In the genomic region with DNA sequence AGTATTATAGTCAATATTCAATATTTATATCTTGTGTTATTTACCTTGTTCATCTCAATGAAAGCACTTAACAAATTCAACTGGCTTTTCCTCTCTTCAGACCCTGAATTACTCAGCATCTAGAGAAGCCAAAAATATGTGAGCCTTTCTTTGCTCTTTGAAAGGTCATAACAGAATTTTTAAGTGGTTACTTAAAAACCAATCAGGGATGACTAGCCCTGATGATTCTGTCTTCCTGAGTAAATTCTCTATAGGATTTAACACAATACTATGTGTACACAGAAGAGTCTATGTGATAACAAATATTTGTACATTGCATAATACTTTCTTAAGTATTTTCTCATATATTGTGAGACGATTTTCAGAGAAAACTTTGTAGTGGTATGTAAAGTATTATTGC, we compare ENCODE assay signal across 16 cellular contexts.
"Had no signal": no experiment of that assay in that cellular context is flagged by ENCODE, and none has a peak within 500 bp of the region (broad histone marks: within the 10 kb centered on the region; RNA-seq: fewer than 3 reads in every experiment).

No MANE protein-coding gene starts in this region.

- FAIRE-seq: endometrium, kidney had no signal

- ATAC-seq: activated CD8-positive, alpha-beta T cell treated with anti-CD3 and anti-CD28 coated beads, Interleukin-2, amount 10 ng/mL, durations not matched to agents 7 days and 5 days; stimulated activated memory B cell treated with anti-CD40 and anti-IgM and Interleukin-4, amounts not matched to agents 10 μg/mL and 1 μg/mL and 100 μg/mL, for 72 hours had no signal

- H3K4me3 ChIP-seq: esophagus squamous epithelium, left ventricle myocardium inferior, neural progenitor cell, tibial nerve, vagina had no signal

- H3K27me3 Mint-ChIP-seq: activated naive CD4-positive, alpha-beta T cell treated with anti-CD3 and anti-CD28 coated beads, Interleukin-2, amount 10 ng/mL, durations not matched to agents 7 days and 5 days; stimulated activated memory B cell treated with anti-CD40 and anti-IgM and Interleukin-4, amounts not matched to agents 10 μg/mL and 1 μg/mL and 100 μg/mL, for 72 hours had no signal

- H3K9me3 Mint-ChIP-seq: activated naive CD4-positive, alpha-beta T cell treated with anti-CD3 and anti-CD28 coated beads, Interleukin-2, amount 10 ng/mL, durations not matched to agents 7 days and 5 days; activated T-helper 2 cell treated with anti-CD3 and anti-CD28 coated beads, Interferon-gamma antibody, Interleukin-2, Interleukin-4, amounts not matched to agents 10 μg/mL and 5 μg/mL and 100 μg/mL, durations not matched to agents 14 hours and 24 hours and 36 hours; neural progenitor cell had no signal

- H3K36me3 Mint-ChIP-seq: activated naive CD4-positive, alpha-beta T cell treated with anti-CD3 and anti-CD28 coated beads, Interleukin-2, amount 10 ng/mL, durations not matched to agents 7 days and 5 days; neural progenitor cell; stimulated activated memory B cell treated with anti-CD40 and anti-IgM and Interleukin-4, amounts not matched to agents 10 μg/mL and 1 μg/mL and 100 μg/mL, for 72 hours had no signal

- H3K4me1 ChIP-seq: esophagus squamous epithelium, left ventricle myocardium inferior, neural progenitor cell, tibial nerve, vagina had no signal

- H3K36me3 ChIP-seq: esophagus squamous epithelium, left ventricle myocardium inferior, neural progenitor cell, tibial nerve, vagina had no signal

- H3K27ac ChIP-seq: esophagus squamous epithelium, left ventricle myocardium inferior, neural progenitor cell, tibial nerve, vagina had no signal

- H3K27me3 ChIP-seq: esophagus squamous epithelium, neural progenitor cell, tibial nerve, vagina had no signal

- H3K27ac Mint-ChIP-seq: activated CD8-positive, alpha-beta T cell treated with anti-CD3 and anti-CD28 coated beads, Interleukin-2, amount 10 ng/mL, durations not matched to agents 7 days and 5 days; activated naive CD4-positive, alpha-beta T cell treated with anti-CD3 and anti-CD28 coated beads, Interleukin-2, amount 10 ng/mL, durations not matched to agents 7 days and 5 days; activated T-helper 2 cell treated with anti-CD3 and anti-CD28 coated beads, Interferon-gamma antibody, Interleukin-2, Interleukin-4, amounts not matched to agents 10 μg/mL and 5 μg/mL and 100 μg/mL, durations not matched to agents 14 hours and 24 hours and 36 hours; neural progenitor cell; stimulated activated memory B cell treated with anti-CD40 and anti-IgM and Interleukin-4, amounts not matched to agents 10 μg/mL and 1 μg/mL and 100 μg/mL, for 72 hours had no signal

- H3K4me3 Mint-ChIP-seq: activated CD8-positive, alpha-beta T cell treated with anti-CD3 and anti-CD28 coated beads, Interleukin-2, amount 10 ng/mL, durations not matched to agents 7 days and 5 days; activated naive CD4-positive, alpha-beta T cell treated with anti-CD3 and anti-CD28 coated beads, Interleukin-2, amount 10 ng/mL, durations not matched to agents 7 days and 5 days; neural progenitor cell; stimulated activated memory B cell treated with anti-CD40 and anti-IgM and Interleukin-4, amounts not matched to agents 10 μg/mL and 1 μg/mL and 100 μg/mL, for 72 hours had no signal

- H3K4me1 Mint-ChIP-seq: activated naive CD4-positive, alpha-beta T cell treated with anti-CD3 and anti-CD28 coated beads, Interleukin-2, amount 10 ng/mL, durations not matched to agents 7 days and 5 days; neural progenitor cell; stimulated activated memory B cell treated with anti-CD40 and anti-IgM and Interleukin-4, amounts not matched to agents 10 μg/mL and 1 μg/mL and 100 μg/mL, for 72 hours had no signal

- DNase-seq: activated CD4-positive, alpha-beta T cell treated with anti-CD3 and anti-CD28 coated beads for 4 hours; activated CD8-positive, alpha-beta T cell treated with anti-CD3 and anti-CD28 coated beads, Interleukin-2, amount 10 ng/mL, durations not matched to agents 7 days and 5 days; activated naive CD4-positive, alpha-beta T cell treated with anti-CD3 and anti-CD28 coated beads, Interleukin-2, amount 10 ng/mL, durations not matched to agents 7 days and 5 days; amniotic stem cell; esophagus squamous epithelium; kidney; left ventricle myocardium inferior; mesendoderm; posterior cingulate gyrus; T-helper 1 cell had no signal
